In genomic region chr2:222813177-222813843, GRCh38 we compare ENCODE assay signal across 8 cellular contexts. TPM values are rescaled to one million over a fixed set of nuclear protein-coding genes. Genes with fewer than 3 reads are reported as not detected.
A peak's percentile ranks its signal among the peaks of the same experiment; 100 is the strongest.
DNase-seq lines count a peak whose midpoint lies in the region; ATAC-seq and TF ChIP-seq lines count a peak whose summit lies in the region.

No MANE protein-coding gene starts in this region.

- H3K9me3 Mint-ChIP-seq in natural killer cell treated with Interleukin-12 subunit alpha and Interleukin-12 subunit beta and Interleukin-15 and Interleukin-18, amount 100 ng/mL, for 72 hours: no peaks in the 10 kb centered on the region

- no peaks in the 10 kb centered on the region for H3K4me1 ChIP-seq in sigmoid colon

- H3K4me1 Mint-ChIP-seq in natural killer cell treated with Interleukin-12 subunit alpha and Interleukin-12 subunit beta and Interleukin-15 and Interleukin-18, amount 100 ng/mL, for 72 hours (ENCODE audit: low read depth in 2 of 2): no peaks in the 10 kb centered on the region

- ATAC-seq in activated CD4-positive, CD25-positive, alpha-beta regulatory T cell treated with anti-CD3 and anti-CD28 coated beads, Interleukin-2, amount 50 U/mL, for 24 hours: peak; percentile 91
- peak; percentile 96 for ATAC-seq in GM21786 (IDR thresholded peaks at IDR 0.05; ENCODE audit: unreplicated experiment)
- peak; percentile 95 for ATAC-seq in HG03575 (IDR thresholded peaks at IDR 0.05; ENCODE audit: extremely low read depth, insufficient number of reproducible peaks, low FRiP score, unreplicated experiment)
- ATAC-seq in natural killer cell treated with Interleukin-12 subunit alpha and Interleukin-12 subunit beta and Interleukin-15 and Interleukin-18, amount 100 ng/mL, for 72 hours: peak; percentile 67 to 88

- H3K27me3 ChIP-seq in sigmoid colon: no peaks in the 10 kb centered on the region

- intact Hi-C loops in sigmoid colon (cut with DNase I): no loop called here

- no peak overlapping the region for H3K4me3 ChIP-seq in sigmoid colon

- WGBS in sigmoid colon, 2 donors: 62 to 70% methylated on average over 6 of the region's 6 CpGs

- H3K36me3 ChIP-seq in sigmoid colon: no peaks in the 10 kb centered on the region

- TF ChIP-seq EP300 in sigmoid colon (IDR thresholded peaks at IDR 0.05): no peak

- no peak for TF ChIP-seq CTCF in sigmoid colon (IDR thresholded peaks at IDR 0.05)

- no peaks in the 10 kb centered on the region for H3K27me3 Mint-ChIP-seq in natural killer cell treated with Interleukin-12 subunit alpha and Interleukin-12 subunit beta and Interleukin-15 and Interleukin-18, amount 100 ng/mL, for 72 hours

- no peaks in the 10 kb centered on the region for H3K36me3 Mint-ChIP-seq in natural killer cell treated with Interleukin-12 subunit alpha and Interleukin-12 subunit beta and Interleukin-15 and Interleukin-18, amount 100 ng/mL, for 72 hours

- no peak for DNase-seq in activated CD4-positive, CD25-positive, alpha-beta regulatory T cell treated with anti-CD3 and anti-CD28 coated beads, Interleukin-2, amount 50 U/mL, for 72 hours
- no peak for DNase-seq in natural killer cell treated with Interleukin-12 subunit alpha and Interleukin-12 subunit beta and Interleukin-15 and Interleukin-18, amount 100 ng/mL, for 72 hours (ENCODE audit: low spot score)
- DNase-seq in sigmoid colon (no peak), DMS53 treated with DMSO at 0.1 percent for 48 hours (lab: John Stamatoyannopoulos, UW; ENCODE audit: unreplicated experiment) (no peak), H4 (ENCODE audit: low spot score) (no peak)

- no peak overlapping the region for H3K27ac ChIP-seq in sigmoid colon

- H3K27ac Mint-ChIP-seq in natural killer cell treated with Interleukin-12 subunit alpha and Interleukin-12 subunit beta and Interleukin-15 and Interleukin-18, amount 100 ng/mL, for 72 hours: no peak overlapping the region

- H3K4me3 Mint-ChIP-seq in natural killer cell treated with Interleukin-12 subunit alpha and Interleukin-12 subunit beta and Interleukin-15 and Interleukin-18, amount 100 ng/mL, for 72 hours: no peak overlapping the region

- H3K9me3 ChIP-seq in sigmoid colon: no peaks in the 10 kb centered on the region

- no peak for TF ChIP-seq POLR2A in sigmoid colon (IDR thresholded peaks at IDR 0.05)

RNA-seq across cellular contexts. Expression of gene ACSL3, which starts 47.5 kb away (rescaled TPM):
- total RNA-seq in natural killer cell treated with Interleukin-12 subunit alpha and Interleukin-12 subunit beta and Interleukin-15 and Interleukin-18, amount 100 ng/mL, for 72 hours: 10 to 100 TPM; 48.5 to 52.8 TPM
- 10 to 100 TPM; 44.0 to 75.7 (median 54.8) TPM for total RNA-seq in sigmoid colon
- polyA plus RNA-seq in sigmoid colon: 10 to 100 TPM in 2 of 3 donors, 1 to 10 TPM in 1; 7.9 to 52.2 (median 16.8) TPM
- 115 and 128 TPM in 2 replicates for total RNA-seq in H4 (2014; rRNA removed; shearing (Covaris generic))
